13 cellular contexts compared by ENCODE assay signal in genomic region chr6:37092851-37093727, GRCh38.
DNase-seq lines count a peak whose midpoint lies in the region; ATAC-seq and TF ChIP-seq lines count a peak whose summit lies in the region.
"Had no signal": no experiment of that assay in that cellular context is flagged by ENCODE, and none has a peak within 500 bp of the region (broad histone marks: within the 10 kb centered on the region; RNA-seq: fewer than 3 reads in every experiment).

No MANE protein-coding gene starts in this region.

- no peaks in the 10 kb centered on the region for H3K79me2 ChIP-seq in mammary epithelial cell (ENCODE audit: insufficient read depth, low read length)

- no peaks in the 10 kb centered on the region for H4K20me1 ChIP-seq in mammary epithelial cell (ENCODE audit: insufficient read depth, low read length)

- H3K27ac ChIP-seq in right atrium auricular region (no peak overlapping the region), mammary epithelial cell (ENCODE audit: insufficient read depth, low read depth, low read length) (no peak overlapping the region), uterus (peak overlapping the region in 1 of 2 donors; percentile 27)

- intact Hi-C loops in Right ventricle myocardium inferior (cut with DNase I) = no loop called here
- intact Hi-C loops in mammary epithelial cell (cut with micrococcal nuclease) = loop anchor here (1.0 kb wide), 1 partner anchor 34 kb away; no protein-coding TSS in a partner anchor
- intact Hi-C loops in lower leg skin (cut with DNase I; ENCODE audit: low total_unique reads) = no loop called here
- intact Hi-C loops in uterus (cut with DNase I; ENCODE audit: low total_unique reads) = no loop called here

- in situ Hi-C loops in mammary epithelial cell (cut with MboI; ENCODE audit: low sequenced_read_pairs in 2 of 2) = no loop called here

- H3K36me3 ChIP-seq in right atrium auricular region (no peaks in the 10 kb centered on the region), mammary epithelial cell (ENCODE audit: insufficient read depth, low read length) (no peaks in the 10 kb centered on the region), uterus (no peaks in the 10 kb centered on the region)

- TF ChIP-seq POLR2A in lower leg skin (IDR thresholded peaks at IDR 0.05) (no peak), uterus (IDR thresholded peaks at IDR 0.05) (no peak)

- H3K4me2 ChIP-seq in mammary epithelial cell (ENCODE audit: insufficient read depth, low read depth, low read length) = peak overlapping the region; percentile 4

- no peaks in the 10 kb centered on the region for H3K27me3 ChIP-seq in right atrium auricular region
- H3K27me3 ChIP-seq in mammary epithelial cell (ENCODE audit: insufficient read depth, low read length) = no peaks in the 10 kb centered on the region
- H3K27me3 ChIP-seq in uterus = no peaks in the 10 kb centered on the region

- no TSS peak for BruUV-seq in mammary epithelial cell (replicated peaks; lab: Mats Ljungman, UMichigan)

- peak overlapping the region; percentile 12 for H2AFZ ChIP-seq in mammary epithelial cell (ENCODE audit: low read depth, low read length)

- ATAC-seq in Right ventricle myocardium inferior = peak; percentile 16
- ATAC-seq in GM21528 (IDR thresholded peaks at IDR 0.05; ENCODE audit: low FRiP score, unreplicated experiment) = no peak
- ATAC-seq in GM21717 (IDR thresholded peaks at IDR 0.05; ENCODE audit: unreplicated experiment) = no peak
- ATAC-seq: natural killer cell had no signal

- DNase-seq in Right ventricle myocardium inferior (ENCODE audit: missing footprints) = no peak
- no peak for DNase-seq in right atrium auricular region (ENCODE audit: low spot score)
- peak; percentile 68 for DNase-seq in mammary epithelial cell
- DNase-seq in lower leg skin (ENCODE audit: low spot score in 2 of 2) = peak; percentile 35 to 87
- DNase-seq in uterus = peak; percentile 27 to 71
- DNase-seq in 8988T = no peak
- DNase-seq: Karpas-422; kidney glomerular epithelial cell; natural killer cell; NCI-H187 treated with DMSO at 0.1 percent for 48 hours; NK-92 treated with Interleukin-12 subunit alpha and Interleukin-12 subunit beta, amount 100 ng/mL, for 24 hours had no signal

- H3K4me3 ChIP-seq in right atrium auricular region (no peak overlapping the region), mammary epithelial cell (replicated peaks in 1 of 3; ENCODE audit: insufficient read depth in 1 of 3, low read depth in 2 of 3, low read length in 3 of 3) (no peak overlapping the region), lower leg skin (ENCODE audit: low read depth, poor library complexity, severe bottlenecking) (no peak overlapping the region), uterus (no peak overlapping the region)

- H3K4me1 ChIP-seq in right atrium auricular region (no peaks in the 10 kb centered on the region), mammary epithelial cell (ENCODE audit: insufficient read depth, low read length) (peaks cover 15% of the 10 kb centered on the region), uterus (no peaks in the 10 kb centered on the region)

- H3K9me3 ChIP-seq in right atrium auricular region (no peaks in the 10 kb centered on the region), mammary epithelial cell (replicated peaks; ENCODE audit: insufficient read depth, low read length) (no peaks in the 10 kb centered on the region), uterus (no peaks in the 10 kb centered on the region)

- 24% methylated on average over 13 of the region's 16 CpGs for WGBS in mammary epithelial cell (ENCODE audit: low coverage, missing lambda C conversion rate)
- WGBS in lower leg skin, 2 donors = 48 to 50% methylated on average over 14 to 16 of the region's 16 CpGs

- CTCF ChIA-PET in mammary epithelial cell (lab: Charles Lee; ENCODE audit: low non-redundant PET) = no interaction called here

- H3K9ac ChIP-seq in mammary epithelial cell (ENCODE audit: insufficient read depth, low read length) = no peak overlapping the region

- no peak for TF ChIP-seq CTCF in right atrium auricular region (IDR thresholded peaks at IDR 0.05)
- no peak for TF ChIP-seq CTCF in mammary epithelial cell (conservative IDR thresholded peaks at IDR 0.05 in 1 of 2, IDR thresholded peaks at IDR 0.05 in 1 of 2; ENCODE audit: extremely low read depth in 1 of 2, insufficient read depth in 1 of 2, low read depth in 1 of 2, low read length in 2 of 2)
- TF ChIP-seq CTCF in lower leg skin (IDR thresholded peaks at IDR 0.05) = no peak
- TF ChIP-seq CTCF in uterus (IDR thresholded peaks at IDR 0.05) = no peak

- dilution Hi-C loops in mammary epithelial cell (cut with HindIII; ENCODE audit: low sequenced_read_pairs) = no loop called here

Comparison
In these comparisons a context has a peak if more than half of its experiments do, and no peak if none do; other contexts are left out.
1. DNase-seq: peak in mammary epithelial cell (single experiment), lower leg skin (2 of 2) and uterus (2 of 2); none in Right ventricle myocardium inferior (single experiment), right atrium auricular region (single experiment) and 8988T (single experiment).